Comparison of ENCODE assay signal across 1 cellular context in the genomic region with DNA sequence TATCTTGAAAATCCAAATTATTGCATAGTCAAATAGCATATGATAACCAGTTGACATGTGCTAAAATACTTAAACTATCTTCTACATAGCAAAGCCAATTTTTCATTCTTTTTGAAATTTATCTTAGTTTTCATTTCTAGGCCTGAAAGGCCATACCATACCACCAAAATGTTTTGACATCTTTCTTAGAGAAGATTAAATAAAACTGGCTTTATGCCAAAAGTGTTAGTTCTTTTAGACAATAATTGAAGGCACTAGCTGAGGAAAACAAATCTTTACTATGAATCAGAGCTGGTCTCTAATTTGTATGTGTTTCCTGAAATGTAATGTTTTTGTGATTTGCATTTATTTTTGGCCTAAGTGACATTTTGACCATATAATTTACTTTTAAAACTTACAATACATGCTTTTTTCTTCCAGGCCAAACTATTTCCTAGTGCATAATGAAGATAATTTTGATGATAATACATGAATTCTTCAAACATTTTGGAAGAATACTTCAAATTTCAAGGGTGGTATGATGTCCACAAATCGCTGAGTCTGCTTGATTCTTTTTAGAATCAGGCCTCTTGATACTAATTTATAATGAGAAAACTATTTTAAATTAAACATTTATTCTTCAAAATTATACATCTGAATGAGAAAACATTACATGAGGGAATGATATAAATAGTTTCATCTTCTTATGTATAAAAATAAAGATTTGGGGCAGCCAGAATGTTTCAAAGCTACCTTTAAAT.
TF ChIP-seq lines count a peak whose summit lies in the region.

No MANE protein-coding gene starts in this region.

TF ChIP-seq in GM23338, 12 proteins besides CTCF, POLR2A, EP300 and RAD21 (continued from another document):
- TF ChIP-seq, protein P1, sequence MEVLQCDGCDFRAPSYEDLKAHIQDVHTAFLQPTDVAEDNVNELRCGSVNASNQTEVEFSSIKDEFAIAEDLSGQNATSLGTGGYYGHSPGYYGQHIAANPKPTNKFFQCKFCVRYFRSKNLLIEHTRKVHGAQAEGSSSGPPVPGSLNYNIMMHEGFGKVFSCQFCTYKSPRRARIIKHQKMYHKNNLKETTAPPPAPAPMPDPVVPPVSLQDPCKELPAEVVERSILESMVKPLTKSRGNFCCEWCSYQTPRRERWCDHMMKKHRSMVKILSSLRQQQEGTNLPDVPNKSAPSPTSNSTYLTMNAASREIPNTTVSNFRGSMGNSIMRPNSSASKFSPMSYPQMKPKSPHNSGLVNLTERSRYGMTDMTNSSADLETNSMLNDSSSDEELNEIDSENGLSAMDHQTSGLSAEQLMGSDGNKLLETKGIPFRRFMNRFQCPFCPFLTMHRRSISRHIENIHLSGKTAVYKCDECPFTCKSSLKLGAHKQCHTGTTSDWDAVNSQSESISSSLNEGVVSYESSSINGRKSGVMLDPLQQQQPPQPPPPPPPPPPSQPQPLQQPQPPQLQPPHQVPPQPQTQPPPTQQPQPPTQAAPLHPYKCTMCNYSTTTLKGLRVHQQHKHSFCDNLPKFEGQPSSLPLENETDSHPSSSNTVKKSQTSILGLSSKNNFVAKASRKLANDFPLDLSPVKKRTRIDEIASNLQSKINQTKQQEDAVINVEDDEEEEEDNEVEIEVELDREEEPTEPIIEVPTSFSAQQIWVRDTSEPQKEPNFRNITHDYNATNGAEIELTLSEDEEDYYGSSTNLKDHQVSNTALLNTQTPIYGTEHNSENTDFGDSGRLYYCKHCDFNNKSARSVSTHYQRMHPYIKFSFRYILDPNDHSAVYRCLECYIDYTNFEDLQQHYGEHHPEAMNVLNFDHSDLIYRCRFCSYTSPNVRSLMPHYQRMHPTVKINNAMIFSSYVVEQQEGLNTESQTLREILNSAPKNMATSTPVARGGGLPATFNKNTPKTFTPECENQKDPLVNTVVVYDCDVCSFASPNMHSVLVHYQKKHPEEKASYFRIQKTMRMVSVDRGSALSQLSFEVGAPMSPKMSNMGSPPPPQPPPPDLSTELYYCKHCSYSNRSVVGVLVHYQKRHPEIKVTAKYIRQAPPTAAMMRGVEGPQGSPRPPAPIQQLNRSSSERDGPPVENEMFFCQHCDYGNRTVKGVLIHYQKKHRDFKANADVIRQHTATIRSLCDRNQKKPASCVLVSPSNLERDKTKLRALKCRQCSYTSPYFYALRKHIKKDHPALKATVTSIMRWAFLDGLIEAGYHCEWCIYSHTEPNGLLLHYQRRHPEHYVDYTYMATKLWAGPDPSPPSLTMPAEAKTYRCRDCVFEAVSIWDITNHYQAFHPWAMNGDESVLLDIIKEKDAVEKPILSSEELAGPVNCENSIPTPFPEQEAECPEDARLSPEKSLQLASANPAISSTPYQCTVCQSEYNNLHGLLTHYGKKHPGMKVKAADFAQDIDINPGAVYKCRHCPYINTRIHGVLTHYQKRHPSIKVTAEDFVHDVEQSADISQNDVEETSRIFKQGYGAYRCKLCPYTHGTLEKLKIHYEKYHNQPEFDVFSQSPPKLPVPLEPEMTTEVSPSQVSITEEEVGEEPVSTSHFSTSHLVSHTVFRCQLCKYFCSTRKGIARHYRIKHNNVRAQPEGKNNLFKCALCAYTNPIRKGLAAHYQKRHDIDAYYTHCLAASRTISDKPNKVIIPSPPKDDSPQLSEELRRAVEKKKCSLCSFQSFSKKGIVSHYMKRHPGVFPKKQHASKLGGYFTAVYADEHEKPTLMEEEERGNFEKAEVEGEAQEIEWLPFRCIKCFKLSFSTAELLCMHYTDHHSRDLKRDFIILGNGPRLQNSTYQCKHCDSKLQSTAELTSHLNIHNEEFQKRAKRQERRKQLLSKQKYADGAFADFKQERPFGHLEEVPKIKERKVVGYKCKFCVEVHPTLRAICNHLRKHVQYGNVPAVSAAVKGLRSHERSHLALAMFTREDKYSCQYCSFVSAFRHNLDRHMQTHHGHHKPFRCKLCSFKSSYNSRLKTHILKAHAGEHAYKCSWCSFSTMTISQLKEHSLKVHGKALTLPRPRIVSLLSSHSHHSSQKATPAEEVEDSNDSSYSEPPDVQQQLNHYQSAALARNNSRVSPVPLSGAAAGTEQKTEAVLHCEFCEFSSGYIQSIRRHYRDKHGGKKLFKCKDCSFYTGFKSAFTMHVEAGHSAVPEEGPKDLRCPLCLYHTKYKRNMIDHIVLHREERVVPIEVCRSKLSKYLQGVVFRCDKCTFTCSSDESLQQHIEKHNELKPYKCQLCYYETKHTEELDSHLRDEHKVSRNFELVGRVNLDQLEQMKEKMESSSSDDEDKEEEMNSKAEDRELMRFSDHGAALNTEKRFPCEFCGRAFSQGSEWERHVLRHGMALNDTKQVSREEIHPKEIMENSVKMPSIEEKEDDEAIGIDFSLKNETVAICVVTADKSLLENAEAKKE (CRISPR knock-in tag; IDR thresholded peaks at IDR 0.05) = no peak
